ENCODE assay signal across 9 cellular contexts in the genomic region with DNA sequence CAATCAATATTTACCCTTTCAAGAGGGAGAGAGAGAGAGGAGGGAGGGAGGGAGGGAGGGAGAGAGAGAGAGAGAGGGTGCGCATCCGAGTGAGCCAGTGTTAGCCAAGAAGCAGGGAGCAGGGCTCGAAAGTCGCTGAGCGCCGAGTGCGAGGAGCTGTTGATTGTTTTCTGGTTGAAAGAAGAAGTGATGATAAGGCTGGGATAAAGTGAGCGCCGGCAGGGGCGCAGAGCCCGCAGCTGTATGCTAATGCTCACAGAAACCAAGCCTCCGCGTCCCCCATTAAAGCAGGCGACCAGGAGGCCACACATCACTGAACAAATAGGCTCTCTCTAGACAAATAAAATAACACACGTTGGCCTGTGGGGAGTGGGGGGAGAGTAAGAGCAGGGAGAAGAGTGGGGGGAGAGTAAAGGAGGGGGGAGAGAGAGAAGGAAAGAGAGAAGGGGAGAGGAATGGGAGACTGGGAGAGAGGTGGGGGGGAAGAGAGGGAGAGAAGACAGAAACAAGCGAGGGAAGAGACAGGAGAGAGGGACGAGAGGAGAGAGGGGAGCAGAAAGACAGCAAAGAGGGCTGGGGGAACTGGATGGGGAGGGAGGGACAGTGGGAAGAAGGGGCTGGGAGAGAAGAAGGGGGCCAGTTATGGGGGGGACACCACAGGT. TPM values are rescaled to one million over a fixed set of nuclear protein-coding genes. Genes with fewer than 3 reads are reported as not detected.
DNase-seq lines count a peak whose midpoint lies in the region; ATAC-seq lines count a peak whose summit lies in the region.
"Had no signal": no experiment of that assay in that cellular context is flagged by ENCODE, and none has a peak within 500 bp of the region (broad histone marks: within the 10 kb centered on the region; RNA-seq: fewer than 3 reads in every experiment).

No MANE protein-coding gene starts in this region.

- H3K27ac Mint-ChIP-seq in activated T-helper 2 cell treated with anti-CD3 and anti-CD28 coated beads, Interferon-gamma antibody, Interleukin-2, Interleukin-4, amounts not matched to agents 10 μg/mL and 5 μg/mL and 100 μg/mL, durations not matched to agents 14 hours and 24 hours and 36 hours, result peak overlapping the region; percentile 67

- intact Hi-C loops in activated T-helper 2 cell treated with anti-CD3 and anti-CD28 coated beads, Interferon-gamma antibody, Interleukin-2, Interleukin-4, amounts not matched to agents 10 μg/mL and 5 μg/mL and 100 μg/mL, durations not matched to agents 14 hours and 24 hours and 36 hours (cut with micrococcal nuclease), result loop anchor here (5.0 to 10.0 kb wide), 4 partner anchors 229 to 1339 kb away; a partner anchor contains a TSS
- intact Hi-C loops in posterior cingulate gyrus (cut with DNase I), result loop anchor here (5.0 kb wide), 1 partner anchor 89 kb away; no protein-coding TSS in a partner anchor

- H3K4me3 Mint-ChIP-seq in activated T-helper 2 cell treated with anti-CD3 and anti-CD28 coated beads, Interferon-gamma antibody, Interleukin-2, Interleukin-4, amounts not matched to agents 10 μg/mL and 5 μg/mL and 100 μg/mL, durations not matched to agents 14 hours and 24 hours and 36 hours (ENCODE audit: low read depth), result peak overlapping the region; percentile 5

- H3K9me3 Mint-ChIP-seq in activated T-helper 2 cell treated with anti-CD3 and anti-CD28 coated beads, Interferon-gamma antibody, Interleukin-2, Interleukin-4, amounts not matched to agents 10 μg/mL and 5 μg/mL and 100 μg/mL, durations not matched to agents 14 hours and 24 hours and 36 hours, result no peaks in the 10 kb centered on the region

- peaks cover 57% of the 10 kb centered on the region for H3K27me3 Mint-ChIP-seq in activated T-helper 2 cell treated with anti-CD3 and anti-CD28 coated beads, Interferon-gamma antibody, Interleukin-2, Interleukin-4, amounts not matched to agents 10 μg/mL and 5 μg/mL and 100 μg/mL, durations not matched to agents 14 hours and 24 hours and 36 hours (ENCODE audit: low read depth)

- peak; percentile 49 for DNase-seq in NCI-H82 (lab: John Stamatoyannopoulos, UW)
- no peak for DNase-seq in NCI-H82 treated with DMSO at 0.1 percent for 48 hours (lab: John Stamatoyannopoulos, UW; ENCODE audit: unreplicated experiment)
- DNase-seq in NCI-H2081 (lab: John Stamatoyannopoulos, UW), result peak; percentile 93 to 98
- DNase-seq in activated T-helper 2 cell treated with anti-CD3 and anti-CD28 coated beads, Interferon-gamma antibody, Interleukin-2, Interleukin-4, amounts not matched to agents 10 μg/mL and 5 μg/mL and 100 μg/mL, durations not matched to agents 14 hours and 24 hours and 36 hours (ENCODE audit: low spot score), result no peak
- peak in 6 of 10 donors; percentile 11 to 90 (median 36) for DNase-seq in posterior cingulate gyrus
- no peak for DNase-seq in NAMALWA (ENCODE audit: low spot score)
- DNase-seq in mucosa of gallbladder (ENCODE audit: low spot score), result no peak
- DNase-seq: activated CD4-positive, CD25-positive, alpha-beta regulatory T cell had no signal

- peaks cover 3% of the 10 kb centered on the region for H3K36me3 Mint-ChIP-seq in activated T-helper 2 cell treated with anti-CD3 and anti-CD28 coated beads, Interferon-gamma antibody, Interleukin-2, Interleukin-4, amounts not matched to agents 10 μg/mL and 5 μg/mL and 100 μg/mL, durations not matched to agents 14 hours and 24 hours and 36 hours (ENCODE audit: low read depth)

- no peak for ATAC-seq in GM18873 (IDR thresholded peaks at IDR 0.05; ENCODE audit: low FRiP score, unreplicated experiment)

- H3K4me1 Mint-ChIP-seq in activated T-helper 2 cell treated with anti-CD3 and anti-CD28 coated beads, Interferon-gamma antibody, Interleukin-2, Interleukin-4, amounts not matched to agents 10 μg/mL and 5 μg/mL and 100 μg/mL, durations not matched to agents 14 hours and 24 hours and 36 hours (ENCODE audit: low read depth), result peaks cover 29% of the 10 kb centered on the region

RNA-seq across cellular contexts. Expression of a gene that starts 5.0 kb away (rescaled TPM):
- total RNA-seq in activated T-helper 2 cell treated with anti-CD3 and anti-CD28 coated beads, Interferon-gamma antibody, Interleukin-2, Interleukin-4, amounts not matched to agents 10 μg/mL and 5 μg/mL and 100 μg/mL, durations not matched to agents 14 hours and 24 hours and 36 hours, result 31.5 and 32.1 TPM in 2 replicates
- total RNA-seq in mucosa of gallbladder, result not detected

Comparison
In these comparisons a context has a peak if more than half of its experiments do, and no peak if none do; other contexts are left out.
1. DNase-seq: peak in NCI-H82 (single experiment), NCI-H2081 (2 of 2) and posterior cingulate gyrus (6 of 10); none in NCI-H82 treated with DMSO at 0.1 percent for 48 hours (single experiment), activated T-helper 2 cell treated with anti-CD3 and anti-CD28 coated beads, Interferon-gamma antibody, Interleukin-2, Interleukin-4, amounts not matched to agents 10 μg/mL and 5 μg/mL and 100 μg/mL, durations not matched to agents 14 hours and 24 hours and 36 hours (single experiment), NAMALWA (single experiment) and mucosa of gallbladder (single experiment).
2. RNA of a gene that starts 5.0 kb away (total RNA-seq): 31.5 to 32.1 TPM in activated T-helper 2 cell treated with anti-CD3 and anti-CD28 coated beads, Interferon-gamma antibody, Interleukin-2, Interleukin-4, amounts not matched to agents 10 μg/mL and 5 μg/mL and 100 μg/mL, durations not matched to agents 14 hours and 24 hours and 36 hours; not detected in mucosa of gallbladder (single experiment); every median in the first group is over 10 times any median in the second.